ENCODE assay signal across 1 cellular context in the genomic region with DNA sequence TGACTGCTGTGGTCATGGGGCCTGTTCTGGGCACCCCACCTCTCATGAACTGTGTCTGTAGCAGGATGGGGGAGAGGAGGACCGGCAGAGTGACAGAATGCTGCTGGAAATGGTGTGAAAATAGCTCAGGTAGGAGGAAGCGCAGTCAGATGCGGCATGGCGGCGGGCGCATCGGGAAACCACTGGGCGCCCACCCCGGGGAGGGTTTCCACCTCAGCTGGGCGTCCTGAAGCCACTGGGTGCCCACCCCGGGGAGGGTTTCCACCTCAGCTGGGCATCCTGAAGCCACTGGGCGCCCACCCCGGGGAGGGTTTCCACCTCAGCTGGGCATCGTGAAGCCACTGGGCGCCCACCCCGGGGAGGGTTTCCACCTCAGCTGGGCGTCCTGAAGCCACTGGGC. TPM values are rescaled to one million over a fixed set of nuclear protein-coding genes. Genes with fewer than 3 reads are reported as not detected.
"Had no signal": no experiment of that assay in that cellular context is flagged by ENCODE, and none has a peak within 500 bp of the region (broad histone marks: within the 10 kb centered on the region; RNA-seq: fewer than 3 reads in every experiment).

No MANE protein-coding gene starts in this region.

RNA-seq across cellular contexts. Expression of a gene that starts 52.6 kb away (rescaled TPM):
- total RNA-seq: pulmonary artery endothelial cell had no signal
